In genomic region chr3:66419053-66419440, GRCh38 we compare ENCODE assay signal across 1 cellular context.
TF ChIP-seq lines count a peak whose summit lies in the region.

No MANE protein-coding gene starts in this region.

TF ChIP-seq in WTC11, 78 proteins besides CTCF, POLR2A, EP300 and RAD21 (continued from another document):
- TF ChIP-seq, protein P1, sequence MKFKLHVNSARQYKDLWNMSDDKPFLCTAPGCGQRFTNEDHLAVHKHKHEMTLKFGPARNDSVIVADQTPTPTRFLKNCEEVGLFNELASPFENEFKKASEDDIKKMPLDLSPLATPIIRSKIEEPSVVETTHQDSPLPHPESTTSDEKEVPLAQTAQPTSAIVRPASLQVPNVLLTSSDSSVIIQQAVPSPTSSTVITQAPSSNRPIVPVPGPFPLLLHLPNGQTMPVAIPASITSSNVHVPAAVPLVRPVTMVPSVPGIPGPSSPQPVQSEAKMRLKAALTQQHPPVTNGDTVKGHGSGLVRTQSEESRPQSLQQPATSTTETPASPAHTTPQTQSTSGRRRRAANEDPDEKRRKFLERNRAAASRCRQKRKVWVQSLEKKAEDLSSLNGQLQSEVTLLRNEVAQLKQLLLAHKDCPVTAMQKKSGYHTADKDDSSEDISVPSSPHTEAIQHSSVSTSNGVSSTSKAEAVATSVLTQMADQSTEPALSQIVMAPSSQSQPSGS (CRISPR knock-in tag; IDR thresholded peaks at IDR 0.05; ENCODE audit: borderline replicate concordance, low read depth): no peak
- TF ChIP-seq HMGA2 (CRISPR knock-in tag; IDR thresholded peaks at IDR 0.05): no peak
